20 cellular contexts compared by ENCODE assay signal in the genomic region with DNA sequence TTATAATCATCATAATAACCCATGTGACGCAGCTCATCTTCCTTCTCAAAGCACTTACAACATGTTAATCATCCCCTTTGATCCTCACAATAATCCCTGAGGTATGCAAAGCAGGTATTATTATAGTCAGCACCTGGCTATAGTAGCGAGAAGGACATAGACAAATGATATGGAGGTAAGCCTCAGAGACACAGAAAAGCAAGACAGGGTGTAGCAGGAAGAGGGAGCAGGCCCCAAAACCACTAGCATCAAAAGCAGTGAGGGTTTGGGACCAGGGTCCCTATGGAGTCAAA.
DNase-seq lines count a peak whose midpoint lies in the region; TF ChIP-seq lines count a peak whose summit lies in the region.
"Had no signal": no experiment of that assay in that cellular context is flagged by ENCODE, and none has a peak within 500 bp of the region (broad histone marks: within the 10 kb centered on the region; RNA-seq: fewer than 3 reads in every experiment).

No MANE protein-coding gene starts in this region.

- no peak overlapping the region for H3K4me2 ChIP-seq in neural cell (ENCODE audit: low read length)
- H3K4me2 ChIP-seq in hepatocyte = no peak overlapping the region
- H3K4me2 ChIP-seq: KMS-11 had no signal

- H3K9me2 ChIP-seq in neural cell (ENCODE audit: insufficient read depth, low read length) (no peaks in the 10 kb centered on the region), hepatocyte (replicated peaks; ENCODE audit: insufficient read depth) (no peaks in the 10 kb centered on the region)

- peak; percentile 24 for DNase-seq in NCI-H82 (lab: John Stamatoyannopoulos, UW)
- DNase-seq in NCI-H82 treated with DMSO at 0.1 percent for 48 hours (lab: John Stamatoyannopoulos, UW; ENCODE audit: unreplicated experiment) = no peak
- DNase-seq in adipocyte (ENCODE audit: low read depth) = no peak
- DNase-seq in uterus = no peak
- no peak for DNase-seq in DMS 273 (lab: John Stamatoyannopoulos, UW; ENCODE audit: unreplicated experiment)
- no peak for DNase-seq in NCI-H2171 treated with DMSO at 0.1 percent for 48 hours (lab: John Stamatoyannopoulos, UW)
- DNase-seq in hepatocyte (ENCODE audit: low spot score) = no peak
- DNase-seq: C1 segment of cervical spinal cord; Calu3; CD8-positive, alpha-beta memory T cell; DMS53; GF-D8; IMR-90; NCI-H1105; NCI-H146; NCI-H2029; NCI-H69 had no signal

- TF ChIP-seq POLR2A in uterus (IDR thresholded peaks at IDR 0.05) = no peak

- TF ChIP-seq CTCF in neural cell (IDR thresholded peaks at IDR 0.05; ENCODE audit: poor library complexity, severe bottlenecking) (no peak), uterus (IDR thresholded peaks at IDR 0.05) (no peak), hepatocyte (IDR thresholded peaks at IDR 0.05; ENCODE audit: poor library complexity) (no peak)

- H3K9ac ChIP-seq in adipocyte (ENCODE audit: low read length) = no peak overlapping the region
- no peak overlapping the region for H3K9ac ChIP-seq in neural cell (ENCODE audit: low read length)
- H3K9ac ChIP-seq: KMS-11 had no signal

- H3K4me1 ChIP-seq in adipocyte (ENCODE audit: control insufficient read depth, insufficient read depth, low read length) (peaks cover 34% of the 10 kb centered on the region), uterus (no peaks in the 10 kb centered on the region), hepatocyte (ENCODE audit: insufficient read depth) (peaks cover 14% of the 10 kb centered on the region)

- H3F3A ChIP-seq in neural cell (ENCODE audit: insufficient read depth, low read length, poor library complexity, severe bottlenecking) = no peaks in the 10 kb centered on the region

- H3K9me3 ChIP-seq in adipocyte (ENCODE audit: control insufficient read depth, low read length) (no peaks in the 10 kb centered on the region), neural cell (ENCODE audit: low read length) (no peaks in the 10 kb centered on the region), uterus (no peaks in the 10 kb centered on the region), hepatocyte (ENCODE audit: low read depth) (no peaks in the 10 kb centered on the region)

- H2AFZ ChIP-seq in neural cell (ENCODE audit: low read depth, low read length) (no peak overlapping the region), hepatocyte (no peak overlapping the region)

- H3K4me3 ChIP-seq in adipocyte (ENCODE audit: low read length) (peak overlapping the region; percentile 12), neural cell (ENCODE audit: low read length) (peak overlapping the region; percentile 3), uterus (no peak overlapping the region), hepatocyte (no peak overlapping the region)

- intact Hi-C loops in uterus (cut with DNase I; ENCODE audit: low total_unique reads) = loop anchor here (10.0 kb wide), 1 partner anchor 300 kb away; no protein-coding TSS in a partner anchor

- peaks cover 2% of the 10 kb centered on the region for H3K27me3 ChIP-seq in adipocyte (replicated peaks; ENCODE audit: control insufficient read depth, insufficient read depth, low read length)
- H3K27me3 ChIP-seq in neural cell (ENCODE audit: insufficient read depth, low read depth, low read length) = no peaks in the 10 kb centered on the region
- no peaks in the 10 kb centered on the region for H3K27me3 ChIP-seq in uterus
- H3K27me3 ChIP-seq in hepatocyte = no peaks in the 10 kb centered on the region

- H3K79me2 ChIP-seq in neural cell (replicated peaks; ENCODE audit: insufficient read depth, low read length) (no peaks in the 10 kb centered on the region), hepatocyte (no peaks in the 10 kb centered on the region)

- H3K36me3 ChIP-seq in adipocyte (ENCODE audit: control insufficient read depth, insufficient read depth, low read length, severe bottlenecking) = no peaks in the 10 kb centered on the region
- no peaks in the 10 kb centered on the region for H3K36me3 ChIP-seq in neural cell (ENCODE audit: insufficient read depth, low read length)
- no peaks in the 10 kb centered on the region for H3K36me3 ChIP-seq in uterus
- H3K36me3 ChIP-seq in hepatocyte (replicated peaks; ENCODE audit: insufficient read depth, low read depth) = no peaks in the 10 kb centered on the region

- no peak for TF ChIP-seq RAD21 in neural cell (conservative IDR thresholded peaks at IDR 0.05)

- WGBS in hepatocyte (ENCODE audit: low lambda C conversion rate, missing lambda C conversion rate) = 82% methylated on average over 2 of the region's 2 CpGs

- H3K27ac ChIP-seq in neural cell (ENCODE audit: low read length) (no peak overlapping the region), uterus (peak overlapping the region; percentile 73 to 77), hepatocyte (no peak overlapping the region)
- H3K27ac ChIP-seq: 22Rv1, KMS-11 had no signal

- TF ChIP-seq EP300 in neural cell (conservative IDR thresholded peaks at IDR 0.05; ENCODE audit: poor library complexity, severe bottlenecking) = no peak

- H4K20me1 ChIP-seq in neural cell (ENCODE audit: insufficient read depth) (no peaks in the 10 kb centered on the region), hepatocyte (ENCODE audit: insufficient read depth, poor library complexity, severe bottlenecking) (no peaks in the 10 kb centered on the region)

TF ChIP-seq in neural cell, 6 proteins besides CTCF, POLR2A, EP300 and RAD21:
- no peak for TF ChIP-seq SMC3 (conservative IDR thresholded peaks at IDR 0.05; ENCODE audit: poor library complexity)
- no peak for TF ChIP-seq TAF1 (IDR thresholded peaks at IDR 0.05; ENCODE audit: low read depth)
- no peak for TF ChIP-seq POLR2AphosphoS5 (IDR thresholded peaks at IDR 0.05)
- TF ChIP-seq EZH2 (IDR thresholded peaks at IDR 0.05; ENCODE audit: borderline replicate concordance, insufficient read depth, low read length, poor library complexity, severe bottlenecking) = no peak
- TF ChIP-seq MXI1 (conservative IDR thresholded peaks at IDR 0.05; ENCODE audit: poor library complexity, severe bottlenecking) = no peak
- TF ChIP-seq, protein P1, sequence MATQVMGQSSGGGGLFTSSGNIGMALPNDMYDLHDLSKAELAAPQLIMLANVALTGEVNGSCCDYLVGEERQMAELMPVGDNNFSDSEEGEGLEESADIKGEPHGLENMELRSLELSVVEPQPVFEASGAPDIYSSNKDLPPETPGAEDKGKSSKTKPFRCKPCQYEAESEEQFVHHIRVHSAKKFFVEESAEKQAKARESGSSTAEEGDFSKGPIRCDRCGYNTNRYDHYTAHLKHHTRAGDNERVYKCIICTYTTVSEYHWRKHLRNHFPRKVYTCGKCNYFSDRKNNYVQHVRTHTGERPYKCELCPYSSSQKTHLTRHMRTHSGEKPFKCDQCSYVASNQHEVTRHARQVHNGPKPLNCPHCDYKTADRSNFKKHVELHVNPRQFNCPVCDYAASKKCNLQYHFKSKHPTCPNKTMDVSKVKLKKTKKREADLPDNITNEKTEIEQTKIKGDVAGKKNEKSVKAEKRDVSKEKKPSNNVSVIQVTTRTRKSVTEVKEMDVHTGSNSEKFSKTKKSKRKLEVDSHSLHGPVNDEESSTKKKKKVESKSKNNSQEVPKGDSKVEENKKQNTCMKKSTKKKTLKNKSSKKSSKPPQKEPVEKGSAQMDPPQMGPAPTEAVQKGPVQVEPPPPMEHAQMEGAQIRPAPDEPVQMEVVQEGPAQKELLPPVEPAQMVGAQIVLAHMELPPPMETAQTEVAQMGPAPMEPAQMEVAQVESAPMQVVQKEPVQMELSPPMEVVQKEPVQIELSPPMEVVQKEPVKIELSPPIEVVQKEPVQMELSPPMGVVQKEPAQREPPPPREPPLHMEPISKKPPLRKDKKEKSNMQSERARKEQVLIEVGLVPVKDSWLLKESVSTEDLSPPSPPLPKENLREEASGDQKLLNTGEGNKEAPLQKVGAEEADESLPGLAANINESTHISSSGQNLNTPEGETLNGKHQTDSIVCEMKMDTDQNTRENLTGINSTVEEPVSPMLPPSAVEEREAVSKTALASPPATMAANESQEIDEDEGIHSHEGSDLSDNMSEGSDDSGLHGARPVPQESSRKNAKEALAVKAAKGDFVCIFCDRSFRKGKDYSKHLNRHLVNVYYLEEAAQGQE (IDR thresholded peaks at IDR 0.05; ENCODE audit: borderline replicate concordance) = no peak

Comparison
In these comparisons a context has a peak if more than half of its experiments do, and no peak if none do; other contexts are left out.
1. H3K4me3 ChIP-seq: peak in adipocyte (single experiment) and neural cell (single experiment); none in uterus (0 of 2) and hepatocyte (single experiment).
2. H3K27ac ChIP-seq: peak in uterus (2 of 2); none in neural cell (single experiment) and hepatocyte (single experiment).